In the genomic region with DNA sequence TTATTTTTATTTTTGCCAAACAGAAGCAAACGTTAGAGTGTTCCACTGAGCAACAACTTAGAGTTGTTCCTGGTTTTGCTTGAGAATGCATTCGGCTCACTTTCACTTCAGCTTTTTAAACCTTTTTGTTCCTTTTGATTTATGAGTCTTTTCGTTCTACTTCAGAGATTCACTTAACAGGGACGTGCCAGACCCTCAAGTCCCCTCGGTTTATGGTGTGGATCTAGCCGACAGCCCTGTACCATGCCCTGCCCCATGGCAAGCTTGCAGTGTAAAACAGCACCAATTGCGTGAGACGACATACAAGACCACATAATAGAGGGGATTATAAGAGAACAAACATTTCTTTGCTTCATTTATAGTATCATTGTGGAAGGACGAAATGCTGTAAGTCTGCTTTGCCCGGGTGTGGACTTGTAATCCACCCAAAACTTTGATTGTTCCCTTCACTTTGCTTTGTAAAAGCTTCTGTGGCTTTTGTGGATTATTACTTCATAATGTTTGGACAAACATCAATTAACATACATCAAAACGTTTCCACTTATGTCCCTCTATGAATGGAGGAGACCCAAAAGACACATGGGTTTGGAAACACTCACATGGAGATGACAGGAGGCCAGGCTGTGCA, we compare ENCODE assay signal across 11 cellular contexts.
DNase-seq lines count a peak whose midpoint lies in the region; ATAC-seq, FAIRE-seq and TF ChIP-seq lines count a peak whose summit lies in the region.
"Had no signal": no experiment of that assay in that cellular context is flagged by ENCODE, and none has a peak within 500 bp of the region (broad histone marks: within the 10 kb centered on the region; RNA-seq: fewer than 3 reads in every experiment).

No MANE protein-coding gene starts in this region.

- H3K27ac Mint-ChIP-seq in nephron, result peak overlapping the region; percentile 75 to 92 (median 91)
- no peak overlapping the region for H3K27ac Mint-ChIP-seq in HFFc6

- peak overlapping the region; percentile 73 for H3K4me3 ChIP-seq in OCI-LY3 (ENCODE audit: low read length)

- no peaks in the 10 kb centered on the region for H3K79me2 ChIP-seq in OCI-LY3 (ENCODE audit: low read length)

- H3K27me3 Mint-ChIP-seq in nephron (ENCODE audit: low read depth) (no peaks in the 10 kb centered on the region), HFFc6 (ENCODE audit: insufficient read depth) (peaks cover 1% of the 10 kb centered on the region; the same call in 1 of the 2 replicates)

- peak overlapping the region; percentile 57 for H3K9ac ChIP-seq in OCI-LY3 (ENCODE audit: low read length)

- H3K36me3 Mint-ChIP-seq in nephron (ENCODE audit: low read depth) (no peaks in the 10 kb centered on the region), HFFc6 (ENCODE audit: low read depth) (no peaks in the 10 kb centered on the region)

- no peaks in the 10 kb centered on the region for H3K27me3 ChIP-seq in OCI-LY3 (ENCODE audit: low read depth, low read length)
- H3K27me3 ChIP-seq: neutrophil had no signal

- H3K4me1 Mint-ChIP-seq in nephron, result peaks cover 39% of the 10 kb centered on the region
- H3K4me1 Mint-ChIP-seq in HFFc6 (ENCODE audit: low read depth), result peaks cover 20% of the 10 kb centered on the region

- DNase-seq in stimulated activated CD8-positive, alpha-beta memory T cell treated with anti-CD3 and anti-CD28 coated beads, Interleukin-4, amount 100 ng/mL, for 48 hours, result no peak
- DNase-seq in HFFc6, result no peak
- no peak for DNase-seq in GM19239 (ENCODE audit: insufficient read length, low spot score)
- DNase-seq: amniotic stem cell, NCI-H187 treated with DMSO at 0.1 percent for 48 hours had no signal

- no peak for FAIRE-seq in GM19239 (lab: Jason Lieb, UNC)

- H3K27ac ChIP-seq in OCI-LY3 (ENCODE audit: low read length), result peak overlapping the region; percentile 30; the same call in 1 of the 2 replicates
- H3K27ac ChIP-seq: neutrophil had no signal

- TF ChIP-seq CTCF in OCI-LY3 (IDR thresholded peaks at IDR 0.05; ENCODE audit: low read depth, low read length), result no peak
- no peak for TF ChIP-seq CTCF in nephron (IDR thresholded peaks at IDR 0.05; ENCODE audit: unreplicated experiment in 3 of 3)
- no peak for TF ChIP-seq CTCF in HFFc6 (IDR thresholded peaks at IDR 0.05)

- H3K9me3 Mint-ChIP-seq in nephron (no peaks in the 10 kb centered on the region), HFFc6 (no peaks in the 10 kb centered on the region)

- peak overlapping the region; percentile 92 for H3K4me2 ChIP-seq in OCI-LY3 (ENCODE audit: low read length)

- no peaks in the 10 kb centered on the region for H3K36me3 ChIP-seq in OCI-LY3 (replicated peaks; ENCODE audit: low read depth, low read length)
- H3K36me3 ChIP-seq: neutrophil had no signal

- no peaks in the 10 kb centered on the region for H4K20me1 ChIP-seq in OCI-LY3 (ENCODE audit: insufficient read depth, low read length)

- TF ChIP-seq POLR2A in GM18505 (IDR thresholded peaks at IDR 0.05; ENCODE audit: borderline replicate concordance, extremely low read depth, insufficient read depth, insufficient read length), result no peak

- peaks cover 14% of the 10 kb centered on the region for H3K4me1 ChIP-seq in OCI-LY3 (ENCODE audit: low read length)

- H3K9me3 ChIP-seq in OCI-LY3 (ENCODE audit: insufficient read depth, low read length), result no peaks in the 10 kb centered on the region
- H3K9me3 ChIP-seq: neutrophil had no signal

- peak overlapping the region; percentile 91 for H2AFZ ChIP-seq in OCI-LY3 (ENCODE audit: low read depth, low read length)

- H3K4me3 Mint-ChIP-seq in nephron, result peak overlapping the region; percentile 45 to 63 (median 51)
- no peak overlapping the region for H3K4me3 Mint-ChIP-seq in HFFc6

- ATAC-seq in GM18505 (IDR thresholded peaks at IDR 0.05; ENCODE audit: unreplicated experiment), result peak; percentile 73
- peak; percentile 56 for ATAC-seq in HG02642 (IDR thresholded peaks at IDR 0.05; ENCODE audit: poor library complexity, unreplicated experiment)
- ATAC-seq in GM21515 (IDR thresholded peaks at IDR 0.05; ENCODE audit: unreplicated experiment), result no peak
